10 cellular contexts compared by ENCODE assay signal in the genomic region with DNA sequence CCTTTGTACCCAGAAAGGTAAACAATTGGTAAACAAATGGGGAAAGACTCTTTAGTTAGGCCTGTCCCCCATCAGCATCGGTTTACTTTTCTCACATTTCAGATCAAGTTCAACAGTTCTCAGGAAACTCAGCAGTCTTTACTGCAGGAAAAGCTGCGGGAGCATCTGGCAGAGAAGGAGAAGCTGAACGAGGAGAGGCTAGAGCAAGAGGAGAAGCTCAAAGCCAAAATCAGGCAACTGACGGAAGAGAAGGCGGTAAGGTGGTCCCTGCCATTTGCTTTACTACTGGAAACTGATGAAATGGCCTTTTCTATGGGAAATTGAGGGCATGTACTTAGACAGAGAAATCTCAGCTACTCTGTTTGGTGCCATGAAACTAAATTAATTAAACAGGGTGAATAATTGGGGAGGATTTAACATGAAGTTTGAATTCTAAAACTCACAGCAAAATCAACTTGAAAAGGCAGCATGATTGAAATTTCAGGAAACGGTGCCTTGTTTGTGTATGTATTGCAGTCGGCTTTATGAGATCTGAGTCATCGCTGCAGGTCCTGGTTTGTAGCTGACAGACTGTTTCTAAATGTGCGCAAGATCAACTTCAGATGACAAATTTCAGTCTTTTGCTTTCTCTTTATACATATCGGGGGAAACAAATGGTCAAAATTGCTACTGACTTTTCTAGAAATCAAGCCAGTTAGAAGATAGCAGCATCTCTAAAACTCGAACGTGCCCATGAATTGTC.
DNase-seq lines count a peak whose midpoint lies in the region; ATAC-seq, FAIRE-seq and TF ChIP-seq lines count a peak whose summit lies in the region.
"Had no signal": no experiment of that assay in that cellular context is flagged by ENCODE, and none has a peak within 500 bp of the region (broad histone marks: within the 10 kb centered on the region; RNA-seq: fewer than 3 reads in every experiment).

No MANE protein-coding gene starts in this region.

- H3K9ac ChIP-seq in IMR-90 (ENCODE audit: low read depth, low read length), result peak overlapping the region; percentile 16; the same call in 1 of the 2 replicates
- peak overlapping the region; percentile 20 for H3K9ac ChIP-seq in keratinocyte (ENCODE audit: control insufficient read depth, extremely low read depth, insufficient read depth, low read length)
- H3K9ac ChIP-seq in kidney (ENCODE audit: low read length in 2 of 2), result no peak overlapping the region
- H3K9ac ChIP-seq: KMS-11 had no signal

- peak overlapping the region in 1 of 2 experiments; percentile 57; a peak in 2 of 4 replicates for H4K8ac ChIP-seq in IMR-90 (ENCODE audit: low read depth in 2 of 2, low read length in 2 of 2)

- H2AK5ac ChIP-seq in IMR-90 (ENCODE audit: low read depth, low read length), result peak overlapping the region; percentile 72

- H3K79me2 ChIP-seq in keratinocyte (ENCODE audit: control insufficient read depth, insufficient read depth, low read length), result no peaks in the 10 kb centered on the region

- WGBS in IMR-90 (ENCODE audit: extremely low coverage in 2 of 2, insufficient read length in 1 of 2), 2 experiments, result 52% methylated on average over 5 of the region's 12 CpGs; no CpG with 5 or more reads in 1 of the 2 experiments
- WGBS in ovary, 3 donors, result 84 to 89% (median 84%) methylated on average over 12 of the region's 12 CpGs

- no peak for TF ChIP-seq RAD21 in IMR-90 (IDR thresholded peaks at IDR 0.05; ENCODE audit: low read length)

- peak overlapping the region; percentile 18; the same call in 1 of the 2 replicates for H3K56ac ChIP-seq in IMR-90 (ENCODE audit: extremely low read depth, insufficient read depth, low read length)

- H3K27ac ChIP-seq in IMR-90 (ENCODE audit: insufficient read depth, low read length) (peak overlapping the region; percentile 37; the same call in 1 of the 2 replicates), keratinocyte (ENCODE audit: control insufficient read depth, insufficient read depth, low read length) (peak overlapping the region; percentile 62), kidney (ENCODE audit: low read depth in 2 of 2, low read length in 2 of 2) (no peak overlapping the region), ovary (no peak overlapping the region)
- H3K27ac ChIP-seq: cardiac muscle cell, KMS-11 had no signal

- H2AFZ ChIP-seq in IMR-90 (replicated peaks; ENCODE audit: low read length, poor library complexity), result peak overlapping the region; percentile 32
- peak overlapping the region; percentile 14 for H2AFZ ChIP-seq in keratinocyte (ENCODE audit: control insufficient read depth, low read length)

- H4K91ac ChIP-seq in IMR-90 (ENCODE audit: insufficient read depth, low read depth, low read length), result peak overlapping the region; percentile 49; the same call in 1 of the 2 replicates

- H3K27me3 ChIP-seq in BJ (ENCODE audit: control insufficient read depth, insufficient read depth, low read length), result no peaks in the 10 kb centered on the region
- H3K27me3 ChIP-seq in IMR-90 (ENCODE audit: control insufficient read depth, insufficient read depth, low read length), result no peaks in the 10 kb centered on the region
- no peaks in the 10 kb centered on the region for H3K27me3 ChIP-seq in keratinocyte (ENCODE audit: control insufficient read depth, extremely low read depth, insufficient read depth, low read length)
- no peaks in the 10 kb centered on the region for H3K27me3 ChIP-seq in ovary
- H3K27me3 ChIP-seq: cardiac muscle cell had no signal

- H2BK120ac ChIP-seq in IMR-90 (ENCODE audit: low read depth, low read length), result peak overlapping the region; percentile 75

- BruUV-seq in IMR-90 (replicated peaks; lab: Mats Ljungman, UMichigan), result no TSS peak

- DNase-seq in BJ (ENCODE audit: low read depth) (peak; percentile 47), IMR-90 (peak; percentile 85), amniotic stem cell (lab: John Stamatoyannopoulos, UW) (peak; percentile 20), keratinocyte (ENCODE audit: low read depth, low spot score) (no peak), kidney (no peak), ovary (no peak)
- DNase-seq in stimulated activated CD4-positive, alpha-beta T cell treated with anti-CD3 and anti-CD28 coated beads, Interleukin-15, amount 100 ng/mL, for 24 hours, result no peak

- intact Hi-C loops in IMR-90 (cut with micrococcal nuclease) (no loop called here), kidney (cut with DNase I) (no loop called here), ovary (cut with DNase I) (no loop called here)

- ATAC-seq in IMR-90 (ENCODE audit: low read depth) (peak; percentile 61), HG03565 (IDR thresholded peaks at IDR 0.05; ENCODE audit: unreplicated experiment) (no peak)

- dilution Hi-C loops in IMR-90 (cut with HindIII; ENCODE audit: low sequenced_read_pairs, unreplicated experiment), result no loop called here
- dilution Hi-C loops in keratinocyte (cut with MboI; ENCODE audit: extremely low pct_ligation_motif_present, low sequenced_read_pairs), result no loop called here

- peak; percentile 95 for FAIRE-seq in keratinocyte (lab: Jason Lieb, UNC)
- FAIRE-seq in kidney (lab: Jason Lieb, UNC), result no peak

- peak overlapping the region; percentile 55 for H3K14ac ChIP-seq in IMR-90 (replicated peaks; ENCODE audit: low read depth, low read length)

- H2BK15ac ChIP-seq in IMR-90 (ENCODE audit: low read depth, low read length), result peak overlapping the region; percentile 37; the same call in 1 of the 3 replicates

- peak overlapping the region; percentile 63 for H2BK20ac ChIP-seq in IMR-90 (ENCODE audit: low read depth, low read length)

- CTCF ChIA-PET in BJ (lab: Yijun Ruan, JAX) (interaction anchor here (1.0 to 1.2 kb wide), 2 partner anchors 37 to 90 kb away, joined by 3 read pairs; no protein-coding TSS in a partner anchor), IMR-90 (lab: Yijun Ruan, JAX) (interaction anchor here (0.8 to 1.3 kb wide), 2 partner anchors 13 to 18 kb away, joined by 3 to 6 read pairs; no protein-coding TSS in a partner anchor)

- H3K9me3 ChIP-seq in IMR-90 (ENCODE audit: control insufficient read depth, insufficient read depth, low read length), result 0 out of 2 replicates have a peak, but pooled peaks cover 2% of the 10 kb centered on the region
- no peaks in the 10 kb centered on the region for H3K9me3 ChIP-seq in keratinocyte (ENCODE audit: control insufficient read depth, low read depth, low read length)
- H3K9me3 ChIP-seq in kidney (ENCODE audit: control insufficient read depth in 1 of 2, low read length in 2 of 2), result no peaks in the 10 kb centered on the region
- no peaks in the 10 kb centered on the region for H3K9me3 ChIP-seq in ovary

- in situ Hi-C loops in IMR-90 (cut with MboI; ENCODE audit: low sequenced_read_pairs), result loop anchor here (5.0 kb wide), 1 partner anchor 70 kb away; no protein-coding TSS in a partner anchor

- peak overlapping the region; percentile 52 for H2BK5ac ChIP-seq in IMR-90 (ENCODE audit: low read depth, low read length, poor library complexity, severe bottlenecking)

- H4K5ac ChIP-seq in IMR-90 (ENCODE audit: low read depth, low read length), result peak overlapping the region; percentile 28

- H3K4me3 ChIP-seq in BJ (ENCODE audit: low read depth, low read length) (no peak overlapping the region), IMR-90 (ENCODE audit: insufficient read depth, low read depth, low read length) (no peak overlapping the region), keratinocyte (ENCODE audit: control insufficient read depth in 2 of 3, extremely low read depth in 1 of 3, insufficient read depth in 2 of 3, low read depth in 1 of 3, low read length in 3 of 3) (peak overlapping the region in 1 of 3 experiments; percentile 1), kidney (ENCODE audit: low read length in 2 of 2) (no peak overlapping the region), ovary (no peak overlapping the region)
- H3K4me3 ChIP-seq: cardiac muscle cell had no signal

- POLR2A ChIA-PET in BJ (lab: Charles Lee), result no interaction called here
- POLR2A ChIA-PET in IMR-90 (lab: Charles Lee; ENCODE audit: unreplicated experiment), result no interaction called here

- no peak for TF ChIP-seq EP300 in ovary (IDR thresholded peaks at IDR 0.05)

- H4K20me1 ChIP-seq in IMR-90 (ENCODE audit: insufficient read depth, low read length) (no peaks in the 10 kb centered on the region), keratinocyte (ENCODE audit: control insufficient read depth, extremely low read depth, insufficient read depth, low read length) (no peaks in the 10 kb centered on the region)

- H3K4me2 ChIP-seq in IMR-90 (ENCODE audit: low read depth, low read length), result peak overlapping the region; percentile 88
- peak overlapping the region; percentile 59 for H3K4me2 ChIP-seq in keratinocyte (ENCODE audit: control insufficient read depth, extremely low read depth, insufficient read depth, low read depth, low read length)
- H3K4me2 ChIP-seq: KMS-11 had no signal

- TF ChIP-seq CTCF in BJ (IDR thresholded peaks at IDR 0.05; ENCODE audit: insufficient read depth, low read depth, low read length), result no peak
- no peak for TF ChIP-seq CTCF in IMR-90 (conservative IDR thresholded peaks at IDR 0.05; ENCODE audit: low read depth, low read length)
- TF ChIP-seq CTCF in keratinocyte (optimal IDR thresholded peaks at IDR 0.05 in 1 of 3, IDR thresholded peaks at IDR 0.05 in 1 of 3, conservative IDR thresholded peaks at IDR 0.05 in 1 of 3; ENCODE audit: extremely low read depth in 1 of 3, insufficient read depth in 2 of 3, low read length in 3 of 3), result no peak
- no peak for TF ChIP-seq CTCF in kidney (IDR thresholded peaks at IDR 0.05; ENCODE audit: borderline replicate concordance, extremely low read depth, insufficient read depth)
- no peak for TF ChIP-seq CTCF in ovary (IDR thresholded peaks at IDR 0.05)

- no peaks in the 10 kb centered on the region for H3K36me3 ChIP-seq in BJ (ENCODE audit: control insufficient read depth, insufficient read depth, low read length)
- no peaks in the 10 kb centered on the region for H3K36me3 ChIP-seq in IMR-90 (ENCODE audit: control insufficient read depth, insufficient read depth, low read length)
- H3K36me3 ChIP-seq in keratinocyte (ENCODE audit: control insufficient read depth in 2 of 2, extremely low read depth in 1 of 2, insufficient read depth in 2 of 2, low read length in 2 of 2), result no peaks in the 10 kb centered on the region
- H3K36me3 ChIP-seq in kidney (ENCODE audit: control insufficient read depth in 1 of 2, insufficient read depth in 2 of 2, low read length in 2 of 2), result no peaks in the 10 kb centered on the region
- H3K36me3 ChIP-seq in ovary, result no peaks in the 10 kb centered on the region
- H3K36me3 ChIP-seq: cardiac muscle cell had no signal

- H3K4ac ChIP-seq in IMR-90 (ENCODE audit: low read depth, low read length), result peak overlapping the region; percentile 75

- peak overlapping the region; percentile 78; the same call in 1 of the 2 replicates for H3K18ac ChIP-seq in IMR-90 (ENCODE audit: low read depth, low read length)

- H3K79me1 ChIP-seq in IMR-90 (ENCODE audit: low read depth in 1 of 2, low read length in 2 of 2), result no peaks in the 10 kb centered on the region

- peak overlapping the region; percentile 19; the same call in 1 of the 2 replicates for H3K23ac ChIP-seq in IMR-90 (ENCODE audit: low read depth, low read length)

- H3K4me1 ChIP-seq in IMR-90 (ENCODE audit: control insufficient read depth, insufficient read depth, low read length) (peaks cover 12% of the 10 kb centered on the region), keratinocyte (ENCODE audit: control insufficient read depth, extremely low read depth, insufficient read depth, low read length) (peaks cover 40% of the 10 kb centered on the region), kidney (ENCODE audit: control insufficient read depth in 1 of 2, insufficient read depth in 1 of 2, low read depth in 1 of 2, low read length in 2 of 2) (no peaks in the 10 kb centered on the region), ovary (ENCODE audit: insufficient read depth) (peaks cover 2% of the 10 kb centered on the region)

- peaks cover 13% of the 10 kb centered on the region; the same call in 1 of the 2 replicates for H3K9me1 ChIP-seq in IMR-90 (ENCODE audit: insufficient read depth, low read length)
- no peaks in the 10 kb centered on the region for H3K9me1 ChIP-seq in keratinocyte (ENCODE audit: control insufficient read depth, extremely low read depth, insufficient read depth, low read length)

- no peak overlapping the region for H2AK9ac ChIP-seq in IMR-90 (replicated peaks; ENCODE audit: low read depth, low read length, poor library complexity)

- TF ChIP-seq POLR2A in IMR-90 (IDR thresholded peaks at IDR 0.05; ENCODE audit: low read depth, low read length) (no peak), ovary (IDR thresholded peaks at IDR 0.05) (no peak)

Comparison
In these comparisons a context has a peak if more than half of its experiments do, and no peak if none do; other contexts are left out.
1. DNase-seq: peak in BJ (single experiment), IMR-90 (single experiment) and amniotic stem cell (single experiment); none in keratinocyte (single experiment), kidney (single experiment), ovary (0 of 5) and stimulated activated CD4-positive, alpha-beta T cell treated with anti-CD3 and anti-CD28 coated beads, Interleukin-15, amount 100 ng/mL, for 24 hours (single experiment).
2. H3K27ac ChIP-seq: peak in IMR-90 (single experiment) and keratinocyte (single experiment); none in kidney (0 of 2) and ovary (0 of 2).
3. H3K9ac ChIP-seq: peak in IMR-90 (single experiment) and keratinocyte (single experiment); none in kidney (0 of 2).